1 cellular context compared by ENCODE assay signal in the genomic region with DNA sequence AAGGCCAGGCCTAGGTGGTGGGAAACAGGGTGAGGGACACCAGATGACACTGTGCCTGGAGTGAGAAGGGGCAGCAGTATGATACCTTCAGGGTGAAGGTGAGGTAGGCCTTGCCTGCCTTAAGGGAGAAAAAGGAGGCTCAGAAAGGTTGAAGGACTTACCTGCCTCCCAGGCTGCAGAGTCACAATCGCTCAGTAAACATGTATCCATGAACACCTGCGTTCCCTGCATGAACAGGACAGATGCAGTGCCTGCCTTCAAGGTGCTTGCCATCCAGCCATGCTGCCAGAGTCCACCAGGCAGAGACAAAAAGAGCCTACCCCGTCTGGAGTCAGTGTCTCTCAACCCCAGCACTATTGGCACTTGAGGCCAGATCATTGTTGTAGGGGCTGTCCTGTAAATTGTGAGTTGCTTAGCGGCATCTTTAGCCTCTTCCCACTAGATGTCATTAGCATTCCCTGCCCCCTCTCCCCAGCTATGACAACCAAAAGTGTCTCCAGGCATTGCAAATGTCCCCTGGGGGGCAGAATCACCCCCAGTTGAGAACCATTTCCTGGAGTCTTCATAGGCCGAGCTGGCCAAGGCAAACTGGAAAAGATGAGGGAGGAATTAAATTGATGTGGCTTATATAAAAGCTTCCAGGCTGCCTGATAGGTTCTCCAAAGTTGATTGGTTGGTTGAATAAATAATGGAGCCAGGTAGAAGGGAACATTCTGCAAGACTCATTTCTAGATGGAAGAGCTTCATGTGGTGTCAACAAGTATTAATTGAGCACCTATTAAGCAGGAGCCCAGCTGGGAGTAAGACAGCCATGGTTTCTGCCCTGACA.
TF ChIP-seq lines count a peak whose summit lies in the region.

No MANE protein-coding gene starts in this region.

TF ChIP-seq in H1, 55 proteins besides CTCF, POLR2A, EP300 and RAD21:
- no peak for TF ChIP-seq CEBPB (IDR thresholded peaks at IDR 0.05; ENCODE audit: low read depth, low read length)
- TF ChIP-seq, protein P1, sequence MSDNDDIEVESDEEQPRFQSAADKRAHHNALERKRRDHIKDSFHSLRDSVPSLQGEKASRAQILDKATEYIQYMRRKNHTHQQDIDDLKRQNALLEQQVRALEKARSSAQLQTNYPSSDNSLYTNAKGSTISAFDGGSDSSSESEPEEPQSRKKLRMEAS (IDR thresholded peaks at IDR 0.05): no peak
- TF ChIP-seq SP1 (IDR thresholded peaks at IDR 0.05; ENCODE audit: low read depth, low read length): no peak
- no peak for TF ChIP-seq MAFK (IDR thresholded peaks at IDR 0.05; ENCODE audit: low read depth, low read length)
- TF ChIP-seq, protein P2, sequence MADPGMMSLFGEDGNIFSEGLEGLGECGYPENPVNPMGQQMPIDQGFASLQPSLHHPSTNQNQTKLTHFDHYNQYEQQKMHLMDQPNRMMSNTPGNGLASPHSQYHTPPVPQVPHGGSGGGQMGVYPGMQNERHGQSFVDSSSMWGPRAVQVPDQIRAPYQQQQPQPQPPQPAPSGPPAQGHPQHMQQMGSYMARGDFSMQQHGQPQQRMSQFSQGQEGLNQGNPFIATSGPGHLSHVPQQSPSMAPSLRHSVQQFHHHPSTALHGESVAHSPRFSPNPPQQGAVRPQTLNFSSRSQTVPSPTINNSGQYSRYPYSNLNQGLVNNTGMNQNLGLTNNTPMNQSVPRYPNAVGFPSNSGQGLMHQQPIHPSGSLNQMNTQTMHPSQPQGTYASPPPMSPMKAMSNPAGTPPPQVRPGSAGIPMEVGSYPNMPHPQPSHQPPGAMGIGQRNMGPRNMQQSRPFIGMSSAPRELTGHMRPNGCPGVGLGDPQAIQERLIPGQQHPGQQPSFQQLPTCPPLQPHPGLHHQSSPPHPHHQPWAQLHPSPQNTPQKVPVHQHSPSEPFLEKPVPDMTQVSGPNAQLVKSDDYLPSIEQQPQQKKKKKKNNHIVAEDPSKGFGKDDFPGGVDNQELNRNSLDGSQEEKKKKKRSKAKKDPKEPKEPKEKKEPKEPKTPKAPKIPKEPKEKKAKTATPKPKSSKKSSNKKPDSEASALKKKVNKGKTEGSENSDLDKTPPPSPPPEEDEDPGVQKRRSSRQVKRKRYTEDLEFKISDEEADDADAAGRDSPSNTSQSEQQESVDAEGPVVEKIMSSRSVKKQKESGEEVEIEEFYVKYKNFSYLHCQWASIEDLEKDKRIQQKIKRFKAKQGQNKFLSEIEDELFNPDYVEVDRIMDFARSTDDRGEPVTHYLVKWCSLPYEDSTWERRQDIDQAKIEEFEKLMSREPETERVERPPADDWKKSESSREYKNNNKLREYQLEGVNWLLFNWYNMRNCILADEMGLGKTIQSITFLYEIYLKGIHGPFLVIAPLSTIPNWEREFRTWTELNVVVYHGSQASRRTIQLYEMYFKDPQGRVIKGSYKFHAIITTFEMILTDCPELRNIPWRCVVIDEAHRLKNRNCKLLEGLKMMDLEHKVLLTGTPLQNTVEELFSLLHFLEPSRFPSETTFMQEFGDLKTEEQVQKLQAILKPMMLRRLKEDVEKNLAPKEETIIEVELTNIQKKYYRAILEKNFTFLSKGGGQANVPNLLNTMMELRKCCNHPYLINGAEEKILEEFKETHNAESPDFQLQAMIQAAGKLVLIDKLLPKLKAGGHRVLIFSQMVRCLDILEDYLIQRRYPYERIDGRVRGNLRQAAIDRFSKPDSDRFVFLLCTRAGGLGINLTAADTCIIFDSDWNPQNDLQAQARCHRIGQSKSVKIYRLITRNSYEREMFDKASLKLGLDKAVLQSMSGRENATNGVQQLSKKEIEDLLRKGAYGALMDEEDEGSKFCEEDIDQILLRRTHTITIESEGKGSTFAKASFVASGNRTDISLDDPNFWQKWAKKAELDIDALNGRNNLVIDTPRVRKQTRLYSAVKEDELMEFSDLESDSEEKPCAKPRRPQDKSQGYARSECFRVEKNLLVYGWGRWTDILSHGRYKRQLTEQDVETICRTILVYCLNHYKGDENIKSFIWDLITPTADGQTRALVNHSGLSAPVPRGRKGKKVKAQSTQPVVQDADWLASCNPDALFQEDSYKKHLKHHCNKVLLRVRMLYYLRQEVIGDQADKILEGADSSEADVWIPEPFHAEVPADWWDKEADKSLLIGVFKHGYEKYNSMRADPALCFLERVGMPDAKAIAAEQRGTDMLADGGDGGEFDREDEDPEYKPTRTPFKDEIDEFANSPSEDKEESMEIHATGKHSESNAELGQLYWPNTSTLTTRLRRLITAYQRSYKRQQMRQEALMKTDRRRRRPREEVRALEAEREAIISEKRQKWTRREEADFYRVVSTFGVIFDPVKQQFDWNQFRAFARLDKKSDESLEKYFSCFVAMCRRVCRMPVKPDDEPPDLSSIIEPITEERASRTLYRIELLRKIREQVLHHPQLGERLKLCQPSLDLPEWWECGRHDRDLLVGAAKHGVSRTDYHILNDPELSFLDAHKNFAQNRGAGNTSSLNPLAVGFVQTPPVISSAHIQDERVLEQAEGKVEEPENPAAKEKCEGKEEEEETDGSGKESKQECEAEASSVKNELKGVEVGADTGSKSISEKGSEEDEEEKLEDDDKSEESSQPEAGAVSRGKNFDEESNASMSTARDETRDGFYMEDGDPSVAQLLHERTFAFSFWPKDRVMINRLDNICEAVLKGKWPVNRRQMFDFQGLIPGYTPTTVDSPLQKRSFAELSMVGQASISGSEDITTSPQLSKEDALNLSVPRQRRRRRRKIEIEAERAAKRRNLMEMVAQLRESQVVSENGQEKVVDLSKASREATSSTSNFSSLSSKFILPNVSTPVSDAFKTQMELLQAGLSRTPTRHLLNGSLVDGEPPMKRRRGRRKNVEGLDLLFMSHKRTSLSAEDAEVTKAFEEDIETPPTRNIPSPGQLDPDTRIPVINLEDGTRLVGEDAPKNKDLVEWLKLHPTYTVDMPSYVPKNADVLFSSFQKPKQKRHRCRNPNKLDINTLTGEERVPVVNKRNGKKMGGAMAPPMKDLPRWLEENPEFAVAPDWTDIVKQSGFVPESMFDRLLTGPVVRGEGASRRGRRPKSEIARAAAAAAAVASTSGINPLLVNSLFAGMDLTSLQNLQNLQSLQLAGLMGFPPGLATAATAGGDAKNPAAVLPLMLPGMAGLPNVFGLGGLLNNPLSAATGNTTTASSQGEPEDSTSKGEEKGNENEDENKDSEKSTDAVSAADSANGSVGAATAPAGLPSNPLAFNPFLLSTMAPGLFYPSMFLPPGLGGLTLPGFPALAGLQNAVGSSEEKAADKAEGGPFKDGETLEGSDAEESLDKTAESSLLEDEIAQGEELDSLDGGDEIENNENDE (IDR thresholded peaks at IDR 0.05; ENCODE audit: insufficient replicate concordance, low read length): no peak
